ENCODE assay signal across 15 cellular contexts in the genomic region with DNA sequence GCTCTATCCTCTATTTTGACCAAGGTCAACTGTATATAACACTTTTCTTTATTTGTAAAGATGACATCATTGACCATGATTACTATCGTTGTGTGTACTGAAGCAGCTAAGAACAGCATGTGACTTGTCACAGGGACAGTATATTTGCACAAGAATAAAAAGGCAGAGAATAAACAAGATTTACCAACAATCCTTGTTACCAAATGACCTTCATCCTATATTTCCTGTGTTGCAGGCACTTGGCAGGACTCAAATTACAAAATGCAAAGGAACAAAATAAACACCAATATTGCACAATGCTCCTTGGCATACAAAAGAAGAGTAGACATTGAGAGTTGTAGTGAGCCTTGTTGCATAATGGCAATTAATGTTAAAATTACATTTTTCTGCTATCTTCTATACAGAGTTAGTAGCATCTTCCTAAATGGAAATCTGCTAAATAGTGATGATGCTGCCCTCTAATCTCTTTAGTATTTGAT.
DNase-seq lines count a peak whose midpoint lies in the region; ATAC-seq, FAIRE-seq and TF ChIP-seq lines count a peak whose summit lies in the region.
"Had no signal": no experiment of that assay in that cellular context is flagged by ENCODE, and none has a peak within 500 bp of the region (broad histone marks: within the 10 kb centered on the region; RNA-seq: fewer than 3 reads in every experiment).

No MANE protein-coding gene starts in this region.

- no peak for TF ChIP-seq POLR2A in GM12878 (IDR thresholded peaks at IDR 0.05; ENCODE audit: low read depth, low read length)

- POLR2A ChIA-PET in GM12878 (lab: Charles Lee), result no interaction called here

- SMC1A ChIA-PET in GM12878 (lab: Charles Lee; ENCODE audit: uncharacterized antibody, unreplicated experiment), result interaction anchor here (1.0 to 2.6 kb wide), 2 partner anchors 14 to 107 kb away, joined by 3 to 9 read pairs; no protein-coding TSS in a partner anchor

- no peaks in the 10 kb centered on the region for H4K20me1 ChIP-seq in GM12878 (ENCODE audit: control insufficient read depth, insufficient read depth)
- H4K20me1 ChIP-seq: BLaER1 had no signal

- TF ChIP-seq CTCF in GM12878 (IDR thresholded peaks at IDR 0.05 in 2 of 3, conservative IDR thresholded peaks at IDR 0.05 in 1 of 3; ENCODE audit: control insufficient read depth in 2 of 3, extremely low read depth in 1 of 3, insufficient read depth in 1 of 3, low read depth in 3 of 3, low read length in 3 of 3) (no peak), endodermal cell (conservative IDR thresholded peaks at IDR 0.05) (no peak), mesothelial cell of epicardium (IDR thresholded peaks at IDR 0.05; ENCODE audit: unreplicated experiment) (no peak)

- H2AFZ ChIP-seq in GM12878 (ENCODE audit: control insufficient read depth, low read depth, low read length), result no peak overlapping the region

- no peak overlapping the region for H3K9ac ChIP-seq in GM12878 (ENCODE audit: control insufficient read depth, insufficient read depth, low read length)
- H3K9ac ChIP-seq in endodermal cell (ENCODE audit: extremely low read depth, low read length, poor library complexity, severe bottlenecking), result no peak overlapping the region
- H3K9ac ChIP-seq: BLaER1 had no signal

- H3K4me3 ChIP-seq in GM12878 (no peak overlapping the region), endodermal cell (ENCODE audit: low read length) (no peak overlapping the region)
- H3K4me3 ChIP-seq: BLaER1 had no signal

- in situ Hi-C loops in GM12878 (cut with MboI), result no loop called here

- H3K27ac ChIP-seq in GM12878 (ENCODE audit: control insufficient read depth, insufficient read depth), result no peak overlapping the region
- no peak overlapping the region for H3K27ac ChIP-seq in endodermal cell (ENCODE audit: low read depth, low read length)
- H3K27ac ChIP-seq: BLaER1 had no signal

- H3K4me2 ChIP-seq in GM12878 (ENCODE audit: control insufficient read depth, insufficient read depth), result no peak overlapping the region
- H3K4me2 ChIP-seq: BLaER1 had no signal

- BruUV-seq in GM12878 (replicated peaks; lab: Mats Ljungman, UMichigan), result no TSS peak

- TF ChIP-seq RAD21 in GM12878 (IDR thresholded peaks at IDR 0.05; ENCODE audit: insufficient read depth, low read depth, low read length), result no peak

- no peak for FAIRE-seq in GM12878 (lab: Jason Lieb, UNC)
- FAIRE-seq: RCC 7860 had no signal

- intact Hi-C loops in GM12878 (cut with micrococcal nuclease; ENCODE audit: unreplicated experiment), result no loop called here

- DNase-seq in DMS53 (lab: John Stamatoyannopoulos, UW) (peak; percentile 97), NCI-H2081 treated with DMSO at 0.1 percent for 48 hours (lab: John Stamatoyannopoulos, UW) (peak; percentile 36), GM12878 (ENCODE audit: low read depth, low spot score) (no peak), left lobe of liver (ENCODE audit: low spot score) (no peak), endodermal cell (no peak), mesothelial cell of epicardium (ENCODE audit: low spot score in 2 of 2, unreplicated experiment in 2 of 2) (no peak), A172 (ENCODE audit: low spot score) (no peak)
- DNase-seq: activated naive CD8-positive, alpha-beta T cell treated with anti-CD3 and anti-CD28 coated beads for 36 hours; mammary epithelial cell; NCI-H1105 treated with DMSO at 0.1 percent for 48 hours; T-helper 9 cell had no signal

- TF ChIP-seq EP300 in GM12878 (IDR thresholded peaks at IDR 0.05; ENCODE audit: borderline replicate concordance in 1 of 2, control insufficient read depth in 1 of 2, low read depth in 2 of 2, low read length in 2 of 2), result no peak

- H3K4me1 Mint-ChIP-seq in endodermal cell (peaks cover 29% of the 10 kb centered on the region), mesothelial cell of epicardium (peaks cover 3% of the 10 kb centered on the region)

- H3K79me2 ChIP-seq in GM12878 (ENCODE audit: control insufficient read depth, insufficient read depth, low read length), result no peaks in the 10 kb centered on the region

- H3K36me3 Mint-ChIP-seq in endodermal cell (ENCODE audit: low read depth), result no peaks in the 10 kb centered on the region
- H3K36me3 Mint-ChIP-seq in mesothelial cell of epicardium, result peaks cover 6% of the 10 kb centered on the region
- H3K36me3 Mint-ChIP-seq: activated naive CD8-positive, alpha-beta T cell treated with anti-CD3 and anti-CD28 coated beads for 36 hours; stimulated activated memory B cell treated with anti-CD40 and anti-IgM and Interleukin-4, amounts not matched to agents 10 μg/mL and 1 μg/mL and 100 μg/mL, for 72 hours had no signal

- CTCF ChIA-PET in GM12878 (lab: Yijun Ruan, JAX), result interaction anchor here (1.1 to 2.2 kb wide), 3 partner anchors 12 to 113 kb away, joined by 3 to 6 read pairs (median 4); partner anchors contain the start of gene HSPE1

- no peaks in the 10 kb centered on the region for H3K27me3 Mint-ChIP-seq in endodermal cell (ENCODE audit: insufficient read depth)
- H3K27me3 Mint-ChIP-seq in mesothelial cell of epicardium (ENCODE audit: low read depth), result peaks cover 4% of the 10 kb centered on the region
- H3K27me3 Mint-ChIP-seq: activated naive CD8-positive, alpha-beta T cell treated with anti-CD3 and anti-CD28 coated beads for 36 hours had no signal

- H3K4me1 ChIP-seq in GM12878 (ENCODE audit: control insufficient read depth, insufficient read depth, low read length) (no peaks in the 10 kb centered on the region), endodermal cell (ENCODE audit: control insufficient read depth, insufficient read depth, low read length) (no peaks in the 10 kb centered on the region)
- H3K4me1 ChIP-seq: BLaER1 had no signal

- H3K9me3 Mint-ChIP-seq in endodermal cell (peaks cover 5% of the 10 kb centered on the region), mesothelial cell of epicardium (peaks cover 9% of the 10 kb centered on the region)

- H3K27me3 ChIP-seq in GM12878 (replicated peaks in 1 of 2; ENCODE audit: control insufficient read depth in 2 of 2, insufficient read depth in 2 of 2, low read length in 1 of 2), result no peaks in the 10 kb centered on the region
- no peaks in the 10 kb centered on the region for H3K27me3 ChIP-seq in endodermal cell (ENCODE audit: control insufficient read depth, insufficient read depth, low read length, poor library complexity, severe bottlenecking)
- H3K27me3 ChIP-seq: BLaER1 had no signal

- H3K4me3 Mint-ChIP-seq in endodermal cell (no peak overlapping the region), mesothelial cell of epicardium (no peak overlapping the region)
- H3K4me3 Mint-ChIP-seq: activated naive CD8-positive, alpha-beta T cell treated with anti-CD3 and anti-CD28 coated beads for 36 hours; stimulated activated memory B cell treated with anti-CD40 and anti-IgM and Interleukin-4, amounts not matched to agents 10 μg/mL and 1 μg/mL and 100 μg/mL, for 72 hours had no signal

- WGBS in GM12878 (ENCODE audit: insufficient coverage, insufficient replicate concordance, low lambda C conversion rate, missing lambda C conversion rate), result 71% methylated on average over 1 of the region's 1 CpG
- WGBS in endodermal cell (ENCODE audit: insufficient coverage in 1 of 2, insufficient read length in 1 of 2), 2 experiments, result 0% methylated on average over 1 of the region's 1 CpG

- H3K9me3 ChIP-seq in GM12878 (replicated peaks; ENCODE audit: control insufficient read depth, insufficient read depth, low read length), result no peaks in the 10 kb centered on the region; the same call in 2 of the 3 replicates
- no peaks in the 10 kb centered on the region for H3K9me3 ChIP-seq in endodermal cell (ENCODE audit: control insufficient read depth, low read length)

- RAD21 ChIA-PET in GM12878 (lab: Charles Lee; ENCODE audit: unreplicated experiment), result interaction anchor here (1.0 kb wide), 1 partner anchor 11 kb away, joined by 5 read pairs; no protein-coding TSS in a partner anchor

- H3K36me3 ChIP-seq in GM12878 (ENCODE audit: control insufficient read depth in 2 of 2, insufficient read depth in 2 of 2, low read length in 1 of 2), result no peaks in the 10 kb centered on the region
- no peaks in the 10 kb centered on the region for H3K36me3 ChIP-seq in endodermal cell (ENCODE audit: control insufficient read depth, insufficient read depth, low read length)
- H3K36me3 ChIP-seq: BLaER1 had no signal

- no peak overlapping the region for H3K27ac Mint-ChIP-seq in endodermal cell
- H3K27ac Mint-ChIP-seq in mesothelial cell of epicardium, result no peak overlapping the region
- H3K27ac Mint-ChIP-seq: activated naive CD8-positive, alpha-beta T cell treated with anti-CD3 and anti-CD28 coated beads for 36 hours; stimulated activated memory B cell treated with anti-CD40 and anti-IgM and Interleukin-4, amounts not matched to agents 10 μg/mL and 1 μg/mL and 100 μg/mL, for 72 hours had no signal

- ATAC-seq in GM12878 (no peak; the same call in 2 of the 3 replicates), left lobe of liver (peak; percentile 74), HG02798 (IDR thresholded peaks at IDR 0.05; ENCODE audit: poor library complexity, unreplicated experiment) (no peak)
- ATAC-seq: stimulated activated memory B cell treated with anti-CD40 and anti-IgM and Interleukin-4, amounts not matched to agents 10 μg/mL and 1 μg/mL and 100 μg/mL, for 72 hours had no signal

TF ChIP-seq in GM12878, 131 proteins besides CTCF, POLR2A, EP300 and RAD21:
- TF ChIP-seq ATF7 (IDR thresholded peaks at IDR 0.05; ENCODE audit: low read depth) (peak; percentile 74), TCF12 (IDR thresholded peaks at IDR 0.05; ENCODE audit: low read depth, low read length) (no peak)
TF ChIP-seq in GM12878: peak in this region for 1.

Comparison
In these comparisons a context has a peak if more than half of its experiments do, and no peak if none do; other contexts are left out.
1. DNase-seq: peak in DMS53 (single experiment) and NCI-H2081 treated with DMSO at 0.1 percent for 48 hours (single experiment); none in GM12878 (single experiment), left lobe of liver (single experiment), endodermal cell (single experiment), mesothelial cell of epicardium (0 of 2) and A172 (single experiment).